ENCODE assay signal across 10 cellular contexts in genomic region chr19:29576761-29577661, GRCh38.
DNase-seq lines count a peak whose midpoint lies in the region; ATAC-seq lines count a peak whose summit lies in the region.
"Had no signal": no experiment of that assay in that cellular context is flagged by ENCODE, and none has a peak within 500 bp of the region (broad histone marks: within the 10 kb centered on the region; RNA-seq: fewer than 3 reads in every experiment).

No MANE protein-coding gene starts in this region.

- H3K27ac ChIP-seq in angular gyrus (ENCODE audit: low read depth, low read length): peak overlapping the region; percentile 8
- H3K27ac ChIP-seq: ascending aorta, SJSA1 had no signal

- ATAC-seq in HG03103 (IDR thresholded peaks at IDR 0.05; ENCODE audit: low read depth, unreplicated experiment) (peak; percentile 74), GM21381 (IDR thresholded peaks at IDR 0.05; ENCODE audit: unreplicated experiment) (no peak), GM21515 (IDR thresholded peaks at IDR 0.05; ENCODE audit: unreplicated experiment) (no peak)

- peak; percentile 57 for DNase-seq in activated CD4-positive, alpha-beta T cell treated with anti-CD3 and anti-CD28 coated beads for 48 hours
- DNase-seq in activated CD4-positive, alpha-beta T cell treated with anti-CD3 and anti-CD28 coated beads for 1 hour: no peak
- peak; percentile 10 for DNase-seq in stimulated activated CD8-positive, alpha-beta memory T cell treated with anti-CD3 and anti-CD28 coated beads, Interleukin-12 subunit alpha, Interleukin-12 subunit beta, amount 100 ng/mL, for 24 hours (ENCODE audit: extremely low read depth)
- no peak for DNase-seq in HuH-7 (ENCODE audit: low spot score)

Comparison
In these comparisons a context has a peak if more than half of its experiments do, and no peak if none do; other contexts are left out.
1. DNase-seq: peak in activated CD4-positive, alpha-beta T cell treated with anti-CD3 and anti-CD28 coated beads for 48 hours (single experiment) and stimulated activated CD8-positive, alpha-beta memory T cell treated with anti-CD3 and anti-CD28 coated beads, Interleukin-12 subunit alpha, Interleukin-12 subunit beta, amount 100 ng/mL, for 24 hours (single experiment); none in activated CD4-positive, alpha-beta T cell treated with anti-CD3 and anti-CD28 coated beads for 1 hour (single experiment) and HuH-7 (single experiment).